In the genomic region with DNA sequence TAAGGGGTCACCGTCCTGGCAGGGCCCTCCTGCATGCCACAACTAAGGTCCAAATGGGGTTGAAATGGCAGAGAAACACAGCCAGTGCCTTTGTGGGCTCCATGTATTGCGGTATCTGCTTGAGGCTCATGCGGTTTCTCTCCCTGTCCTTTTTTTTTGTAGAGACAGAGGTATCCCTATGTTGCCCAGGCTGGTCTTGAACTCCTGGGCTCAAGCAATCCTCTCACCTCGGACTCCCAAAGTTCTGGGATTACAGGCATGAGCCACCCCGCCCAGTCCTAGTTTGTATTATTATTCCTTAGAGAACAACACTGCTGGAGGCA, we compare ENCODE assay signal across 13 cellular contexts.
A peak's percentile ranks its signal among the peaks of the same experiment; 100 is the strongest.
DNase-seq lines count a peak whose midpoint lies in the region; ATAC-seq, FAIRE-seq and TF ChIP-seq lines count a peak whose summit lies in the region.
"Had no signal": no experiment of that assay in that cellular context is flagged by ENCODE, and none has a peak within 500 bp of the region (broad histone marks: within the 10 kb centered on the region; RNA-seq: fewer than 3 reads in every experiment).

No MANE protein-coding gene starts in this region.

- H3K27ac ChIP-seq in BLaER1, result no peak overlapping the region
- no peak overlapping the region for H3K27ac ChIP-seq in HEK293 (ENCODE audit: extremely low read depth, low read depth, low read length)
- H3K27ac ChIP-seq: psoas muscle, upper lobe of left lung had no signal

- no peaks in the 10 kb centered on the region for H3K36me3 ChIP-seq in BLaER1
- H3K36me3 ChIP-seq in HEK293 (ENCODE audit: control insufficient read depth in 2 of 2, insufficient read depth in 1 of 2, low read length in 2 of 2), result no peaks in the 10 kb centered on the region
- H3K36me3 ChIP-seq: esophagus muscularis mucosa, heart left ventricle, Peyer's patch, upper lobe of left lung had no signal

- H3K27me3 ChIP-seq in BLaER1, result no peaks in the 10 kb centered on the region
- H3K27me3 ChIP-seq: esophagus muscularis mucosa, heart left ventricle, Peyer's patch, upper lobe of left lung had no signal

- no peak overlapping the region for H3K9ac ChIP-seq in BLaER1

- no peaks in the 10 kb centered on the region for H3K36me3 Mint-ChIP-seq in activated T-helper 17 cell treated with anti-CD3 and anti-CD28 coated beads, Interleukin-2, amount 50 U/mL, for 72 hours (ENCODE audit: low read depth)
- no peaks in the 10 kb centered on the region for H3K36me3 Mint-ChIP-seq in neural crest cell (ENCODE audit: low read depth)

- no peaks in the 10 kb centered on the region for H3K4me1 Mint-ChIP-seq in activated T-helper 17 cell treated with anti-CD3 and anti-CD28 coated beads, Interleukin-2, amount 50 U/mL, for 72 hours
- peaks cover 6% of the 10 kb centered on the region for H3K4me1 Mint-ChIP-seq in neural crest cell

- H3K4me2 ChIP-seq in BLaER1, result peak overlapping the region; percentile 55; the same call in 1 of the 2 replicates

- DNase-seq in neural crest cell (ENCODE audit: low read depth, low spot score) (no peak), D721Med (ENCODE audit: insufficient read length, low spot score) (no peak)
- no peak for DNase-seq in stimulated activated CD4-positive, alpha-beta T cell treated with anti-CD3 and anti-CD28 coated beads, Interleukin-4, amount 100 ng/mL, for 24 hours

- H3K4me3 ChIP-seq in BLaER1 (no peak overlapping the region), HEK293 (ENCODE audit: low read depth, low read length) (no peak overlapping the region)
- H3K4me3 ChIP-seq: esophagus muscularis mucosa, Peyer's patch, upper lobe of left lung had no signal

- no peak for FAIRE-seq in D721Med (lab: Jason Lieb, UNC)

- no peak for TF ChIP-seq CTCF in HEK293 (tag by site-specific recombination; IDR thresholded peaks at IDR 0.05)
- TF ChIP-seq CTCF in neural crest cell (conservative IDR thresholded peaks at IDR 0.05), result peak; percentile 2
- no peak for TF ChIP-seq CTCF in D721Med (IDR thresholded peaks at IDR 0.05; ENCODE audit: insufficient read depth, missing control alignments)

- peaks cover 24% of the 10 kb centered on the region for H3K4me1 ChIP-seq in BLaER1
- H3K4me1 ChIP-seq in HEK293 (ENCODE audit: control insufficient read depth, insufficient read depth, low read length), result no peaks in the 10 kb centered on the region
- H3K4me1 ChIP-seq: Peyer's patch had no signal

- H3K27ac Mint-ChIP-seq in activated T-helper 17 cell treated with anti-CD3 and anti-CD28 coated beads, Interleukin-2, amount 50 U/mL, for 72 hours, result no peak overlapping the region
- H3K27ac Mint-ChIP-seq in neural crest cell (ENCODE audit: unreplicated experiment), result no peak overlapping the region

- H3K9me3 ChIP-seq in BLaER1 (no peaks in the 10 kb centered on the region), HEK293 (ENCODE audit: control insufficient read depth, insufficient read depth, low read depth, low read length) (no peaks in the 10 kb centered on the region)
- H3K9me3 ChIP-seq: esophagus muscularis mucosa, heart left ventricle, Peyer's patch, psoas muscle, upper lobe of left lung had no signal

- peak; percentile 18 for ATAC-seq in activated T-helper 17 cell treated with anti-CD3 and anti-CD28 coated beads, Interleukin-2, amount 50 U/mL, for 72 hours (replicated peaks)
- ATAC-seq in HG02970 (IDR thresholded peaks at IDR 0.05; ENCODE audit: low FRiP score, unreplicated experiment) (no peak), GM19328 (IDR thresholded peaks at IDR 0.05; ENCODE audit: unreplicated experiment) (no peak)

- no peaks in the 10 kb centered on the region for H3K27me3 Mint-ChIP-seq in activated T-helper 17 cell treated with anti-CD3 and anti-CD28 coated beads, Interleukin-2, amount 50 U/mL, for 72 hours
- H3K27me3 Mint-ChIP-seq in neural crest cell (ENCODE audit: low read depth), result no peaks in the 10 kb centered on the region

- no peak overlapping the region for H3K4me3 Mint-ChIP-seq in activated T-helper 17 cell treated with anti-CD3 and anti-CD28 coated beads, Interleukin-2, amount 50 U/mL, for 72 hours
- no peak overlapping the region for H3K4me3 Mint-ChIP-seq in neural crest cell

- POLR2A ChIA-PET in HEK293 (lab: Yijun Ruan, JAX), result interaction anchor here (1.0 kb wide), 1 partner anchor 185 kb away, joined by 14 read pairs; no protein-coding TSS in a partner anchor

- CTCF ChIA-PET in HEK293 (lab: Yijun Ruan, JAX), result interaction anchor here (0.5 to 2.0 kb wide), 16 partner anchors 10 to 1839 kb away, joined by 3 to 14 read pairs (median 4); no protein-coding TSS in a partner anchor

- no peaks in the 10 kb centered on the region for H4K20me1 ChIP-seq in BLaER1

- no peaks in the 10 kb centered on the region for H3K9me3 Mint-ChIP-seq in activated T-helper 17 cell treated with anti-CD3 and anti-CD28 coated beads, Interleukin-2, amount 50 U/mL, for 72 hours
- H3K9me3 Mint-ChIP-seq in neural crest cell, result no peaks in the 10 kb centered on the region

TF ChIP-seq in HEK293, 187 proteins besides CTCF, POLR2A, EP300 and RAD21:
- 0 out of 2 replicates have a peak, but pooled peaks have one; percentile 6 for TF ChIP-seq ZBTB17 (tag by site-specific recombination; IDR thresholded peaks at IDR 0.05)
- no peak for TF ChIP-seq ZNF114 (tag by site-specific recombination; IDR thresholded peaks at IDR 0.05)
